ENCODE assay signal across 1 cellular context in the genomic region with DNA sequence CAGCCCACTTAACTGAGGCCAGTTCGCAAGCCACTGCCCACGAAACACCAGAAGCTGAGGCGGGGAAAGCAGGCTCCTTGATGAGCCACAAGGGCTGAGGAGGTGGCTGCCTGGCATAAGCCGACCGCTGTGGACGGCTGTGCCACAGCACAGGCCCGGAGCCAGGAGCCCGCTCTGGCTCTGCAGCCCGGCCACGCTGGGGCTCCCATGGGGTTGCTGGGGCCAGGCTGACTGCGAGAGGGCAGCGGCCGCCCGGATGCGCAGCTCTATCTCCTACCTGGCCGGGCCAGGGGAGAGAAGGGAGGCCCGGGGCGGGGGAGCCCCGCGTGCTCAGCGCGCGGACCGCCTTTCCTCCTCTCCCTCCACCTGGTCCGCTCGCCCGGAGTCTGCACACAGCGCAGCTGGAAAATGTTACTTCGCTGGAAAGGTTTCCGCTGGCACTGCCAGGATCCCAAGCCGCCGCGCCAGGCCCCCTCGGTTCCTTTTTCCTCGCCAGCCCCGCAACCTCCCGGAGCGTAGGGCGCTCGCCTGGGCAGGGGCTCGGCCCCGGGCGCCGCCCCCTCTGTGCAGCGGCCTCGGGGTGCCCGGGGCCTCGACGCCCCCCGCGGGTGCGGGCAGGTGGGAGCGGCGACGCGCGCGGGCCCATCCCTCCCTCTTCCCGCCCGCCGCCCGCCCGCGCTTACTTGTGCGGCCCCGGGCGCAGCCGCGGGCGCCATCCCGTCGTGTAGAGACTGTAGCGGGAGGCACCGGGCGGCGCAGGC.
TF ChIP-seq lines count a peak whose summit lies in the region.

No MANE protein-coding gene starts in this region.

TF ChIP-seq in HepG2, 621 proteins besides CTCF, POLR2A, EP300 and RAD21 (continued from another document):
- TF ChIP-seq MEIS1 (CRISPR knock-in tag; IDR thresholded peaks at IDR 0.05; ENCODE audit: borderline replicate concordance), result no peak
- 0 out of 2 replicates have a peak, but pooled peaks have one; percentile 21 for TF ChIP-seq PITX1 (CRISPR knock-in tag; IDR thresholded peaks at IDR 0.05)
